Comparison of ENCODE assay signal across 8 cellular contexts in genomic region chr3:119240582-119241434, GRCh38. TPM values are rescaled to one million over a fixed set of nuclear protein-coding genes. Genes with fewer than 3 reads are reported as not detected.
A peak's percentile ranks its signal among the peaks of the same experiment; 100 is the strongest.
DNase-seq lines count a peak whose midpoint lies in the region; ATAC-seq and TF ChIP-seq lines count a peak whose summit lies in the region.

A gene with protein sequence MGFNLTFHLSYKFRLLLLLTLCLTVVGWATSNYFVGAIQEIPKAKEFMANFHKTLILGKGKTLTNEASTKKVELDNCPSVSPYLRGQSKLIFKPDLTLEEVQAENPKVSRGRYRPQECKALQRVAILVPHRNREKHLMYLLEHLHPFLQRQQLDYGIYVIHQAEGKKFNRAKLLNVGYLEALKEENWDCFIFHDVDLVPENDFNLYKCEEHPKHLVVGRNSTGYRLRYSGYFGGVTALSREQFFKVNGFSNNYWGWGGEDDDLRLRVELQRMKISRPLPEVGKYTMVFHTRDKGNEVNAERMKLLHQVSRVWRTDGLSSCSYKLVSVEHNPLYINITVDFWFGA (minus strand): TSS chr3:119240878. CDS start chr3:119230099, 10,779 bp downstream.

- TF ChIP-seq CTCF in prostate gland (IDR thresholded peaks at IDR 0.05), result peak in 2 of 4 experiments; percentile 19 to 28

- H3K27me3 ChIP-seq in prostate gland (replicated peaks; ENCODE audit: insufficient read depth), result no peaks in the 10 kb centered on the region

- H3K27ac ChIP-seq in prostate gland (peak within 1 kb of the TSS; percentile 86 to 91), urinary bladder (ENCODE audit: low read depth) (peak within 1 kb of the TSS; percentile 95)

- ATAC-seq in GM18498 (IDR thresholded peaks at IDR 0.05; ENCODE audit: unreplicated experiment) (peak; percentile 92), HG02852 (IDR thresholded peaks at IDR 0.05; ENCODE audit: unreplicated experiment) (peak; percentile 89), left ventricle myocardium superior (peak; percentile 96)

- H3K9me3 ChIP-seq in prostate gland, result no peaks in the 10 kb centered on the region

- WGBS in prostate gland, result 3% methylated on average over 56 of the region's 71 CpGs
- WGBS in urinary bladder, result 2% methylated on average over 71 of the region's 71 CpGs

- H3K36me3 ChIP-seq in prostate gland, result no peaks in the 10 kb centered on the region
- no peaks in the 10 kb centered on the region for H3K36me3 ChIP-seq in urinary bladder (ENCODE audit: insufficient read depth)

- TF ChIP-seq POLR2A in prostate gland (IDR thresholded peaks at IDR 0.05), result peak; percentile 85

- intact Hi-C loops in T-helper 1 cell treated with Interleukin-12 subunit alpha and Interleukin-12 subunit beta and Interleukin-4 antibody, amounts not matched to agents 30 ng/mL and 1 ng/mL, for 36 hours (cut with micrococcal nuclease), result loop anchor here (1.0 to 2.0 kb wide), 17 partner anchors 22 to 1356 kb away; partner anchors contain the start of genes ARHGAP31, CD80, COX17 and NDUFB4
- intact Hi-C loops in left ventricle myocardium superior (cut with micrococcal nuclease), result no loop called here
- intact Hi-C loops in prostate gland (cut with DNase I), result no loop called here

- H3K4me3 ChIP-seq in prostate gland (peak within 1 kb of the TSS; percentile 61 to 81), urinary bladder (ENCODE audit: low read depth, low read length) (peak within 1 kb of the TSS; percentile 88)

- DNase-seq in NCI-H146 treated with DMSO at 0.1 percent for 48 hours (lab: John Stamatoyannopoulos, UW; ENCODE audit: unreplicated experiment), result peak; percentile 84
- DNase-seq in amygdala (lab: John Stamatoyannopoulos, UW), result peak in 54 of 56 donors; percentile 10 to 85 (median 66)
- DNase-seq in left ventricle myocardium superior, result peak; percentile 93
- peak; percentile 90 for DNase-seq in prostate gland (ENCODE audit: low spot score)

- H3K4me1 ChIP-seq in prostate gland (replicated peaks), result no peaks in the 10 kb centered on the region
- peaks cover 2% of the 10 kb centered on the region for H3K4me1 ChIP-seq in urinary bladder (ENCODE audit: insufficient read depth)

RNA-seq across cellular contexts. Expression of the gene that starts here (rescaled TPM):
- 17.3 and 19.1 TPM in 2 replicates for total RNA-seq in T-helper 1 cell treated with Interleukin-12 subunit alpha and Interleukin-12 subunit beta and Interleukin-4 antibody, amounts not matched to agents 30 ng/mL and 1 ng/mL, for 36 hours
- total RNA-seq in left ventricle myocardium superior (11.8 TPM), prostate gland (10 to 100 TPM; 12.8 to 19.0 TPM), urinary bladder (23.2 TPM)
- polyA plus RNA-seq in urinary bladder, result 18.8 TPM

Comparison
In these comparisons a context has a peak if more than half of its experiments do, and no peak if none do; other contexts are left out.
1. Peak in every context shown above with its lines: DNase-seq, ATAC-seq, H3K4me3 ChIP-seq and H3K27ac ChIP-seq.